In the genomic region with DNA sequence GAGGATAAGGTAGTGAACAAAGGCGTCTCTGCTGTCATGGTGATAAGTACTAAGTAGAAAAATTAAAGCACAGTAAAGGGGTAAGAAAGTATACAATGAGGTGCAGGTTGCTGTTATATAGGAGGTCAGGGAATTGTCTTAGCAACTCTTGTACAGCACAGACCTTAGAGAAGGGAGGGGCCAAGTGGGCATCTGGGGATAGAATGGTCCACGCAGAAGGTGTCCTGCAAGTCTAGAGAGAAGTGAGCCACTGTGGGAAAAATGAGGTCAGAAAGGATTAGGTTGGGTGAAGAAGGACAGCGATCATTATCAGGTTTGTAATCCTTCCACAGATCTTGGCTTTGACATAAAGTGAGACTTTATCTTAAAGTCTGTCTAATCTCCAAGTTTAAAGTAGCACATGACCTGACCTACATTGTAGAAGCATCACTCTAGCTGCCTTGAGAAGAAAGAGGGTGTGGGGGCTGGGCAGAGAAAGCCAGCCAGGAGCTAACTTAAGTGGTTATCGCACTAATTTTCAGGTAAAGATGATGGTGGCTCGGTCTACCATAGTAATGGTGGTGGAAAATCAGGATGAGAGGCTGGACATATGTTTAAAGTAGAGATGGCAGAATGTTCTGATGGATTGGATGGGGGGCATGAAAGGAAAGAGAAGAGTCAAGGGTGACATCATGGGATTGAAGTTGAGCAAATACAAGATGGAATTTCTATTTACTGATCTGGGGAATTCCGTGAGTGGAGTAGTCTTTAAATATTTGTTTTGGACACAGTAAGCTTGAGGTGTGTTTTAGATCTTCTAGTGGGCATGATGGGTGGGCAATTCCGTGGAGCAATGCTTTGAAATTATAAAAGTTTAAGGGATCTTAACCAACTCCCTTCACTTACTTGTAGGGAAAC, we compare ENCODE assay signal across 1 cellular context.
TF ChIP-seq lines count a peak whose summit lies in the region.

No MANE protein-coding gene starts in this region.

TF ChIP-seq in HepG2, 621 proteins besides CTCF, POLR2A, EP300 and RAD21 (continued from another document and continues in another):
- TF ChIP-seq, protein P1, sequence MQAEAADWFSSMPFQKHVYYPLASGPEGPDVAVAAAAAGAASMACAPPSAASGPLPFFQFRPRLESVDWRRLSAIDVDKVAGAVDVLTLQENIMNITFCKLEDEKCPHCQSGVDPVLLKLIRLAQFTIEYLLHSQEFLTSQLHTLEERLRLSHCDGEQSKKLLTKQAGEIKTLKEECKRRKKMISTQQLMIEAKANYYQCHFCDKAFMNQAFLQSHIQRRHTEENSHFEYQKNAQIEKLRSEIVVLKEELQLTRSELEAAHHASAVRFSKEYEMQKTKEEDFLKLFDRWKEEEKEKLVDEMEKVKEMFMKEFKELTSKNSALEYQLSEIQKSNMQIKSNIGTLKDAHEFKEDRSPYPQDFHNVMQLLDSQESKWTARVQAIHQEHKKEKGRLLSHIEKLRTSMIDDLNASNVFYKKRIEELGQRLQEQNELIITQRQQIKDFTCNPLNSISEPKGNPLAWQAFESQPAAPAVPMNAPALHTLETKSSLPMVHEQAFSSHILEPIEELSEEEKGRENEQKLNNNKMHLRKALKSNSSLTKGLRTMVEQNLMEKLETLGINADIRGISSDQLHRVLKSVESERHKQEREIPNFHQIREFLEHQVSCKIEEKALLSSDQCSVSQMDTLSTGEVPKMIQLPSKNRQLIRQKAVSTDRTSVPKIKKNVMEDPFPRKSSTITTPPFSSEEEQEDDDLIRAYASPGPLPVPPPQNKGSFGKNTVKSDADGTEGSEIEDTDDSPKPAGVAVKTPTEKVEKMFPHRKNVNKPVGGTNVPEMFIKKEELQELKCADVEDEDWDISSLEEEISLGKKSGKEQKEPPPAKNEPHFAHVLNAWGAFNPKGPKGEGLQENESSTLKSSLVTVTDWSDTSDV (CRISPR knock-in tag; IDR thresholded peaks at IDR 0.05), result no peak
- no peak for TF ChIP-seq ZNF703 (CRISPR knock-in tag; IDR thresholded peaks at IDR 0.05; ENCODE audit: borderline replicate concordance)
- no peak for TF ChIP-seq TMF1 (CRISPR knock-in tag; IDR thresholded peaks at IDR 0.05; ENCODE audit: low read depth)
- TF ChIP-seq ZNF605 (CRISPR knock-in tag; IDR thresholded peaks at IDR 0.05), result 0 out of 2 replicates have a peak, but pooled peaks have one; percentile 31
- TF ChIP-seq ZNF839 (CRISPR knock-in tag; IDR thresholded peaks at IDR 0.05; ENCODE audit: borderline replicate concordance), result no peak
- no peak for TF ChIP-seq ZFP37 (CRISPR knock-in tag; IDR thresholded peaks at IDR 0.05; ENCODE audit: borderline replicate concordance)
- no peak for TF ChIP-seq ZBTB38 (CRISPR knock-in tag; IDR thresholded peaks at IDR 0.05)
- no peak for TF ChIP-seq ZNF766 (CRISPR knock-in tag; IDR thresholded peaks at IDR 0.05; ENCODE audit: borderline replicate concordance)
- no peak for TF ChIP-seq MXD4 (CRISPR knock-in tag; IDR thresholded peaks at IDR 0.05)
- TF ChIP-seq, protein P2, sequence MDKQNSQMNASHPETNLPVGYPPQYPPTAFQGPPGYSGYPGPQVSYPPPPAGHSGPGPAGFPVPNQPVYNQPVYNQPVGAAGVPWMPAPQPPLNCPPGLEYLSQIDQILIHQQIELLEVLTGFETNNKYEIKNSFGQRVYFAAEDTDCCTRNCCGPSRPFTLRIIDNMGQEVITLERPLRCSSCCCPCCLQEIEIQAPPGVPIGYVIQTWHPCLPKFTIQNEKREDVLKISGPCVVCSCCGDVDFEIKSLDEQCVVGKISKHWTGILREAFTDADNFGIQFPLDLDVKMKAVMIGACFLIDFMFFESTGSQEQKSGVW (CRISPR knock-in tag; IDR thresholded peaks at IDR 0.05; ENCODE audit: borderline replicate concordance), result no peak
- TF ChIP-seq KDM5A (IDR thresholded peaks at IDR 0.05; ENCODE audit: borderline replicate concordance, low read length), result 0 out of 2 replicates have a peak, but pooled peaks have one; percentile 13
- TF ChIP-seq ZMYM2 (CRISPR knock-in tag; IDR thresholded peaks at IDR 0.05), result no peak
- peak; percentile 97 for TF ChIP-seq HMG20A (CRISPR knock-in tag; IDR thresholded peaks at IDR 0.05; ENCODE audit: borderline replicate concordance)
- no peak for TF ChIP-seq KDM2A (CRISPR knock-in tag; IDR thresholded peaks at IDR 0.05; ENCODE audit: borderline replicate concordance, low read depth)
- TF ChIP-seq ARNTL (CRISPR knock-in tag; IDR thresholded peaks at IDR 0.05), result peak; percentile 52; the same call in 1 of the 2 replicates
- peak; percentile 22 for TF ChIP-seq YY1 (IDR thresholded peaks at IDR 0.05; ENCODE audit: insufficient read depth, insufficient replicate concordance, low read depth, low read length)
- peak; percentile 93 for TF ChIP-seq GATAD2A (CRISPR knock-in tag; IDR thresholded peaks at IDR 0.05)
- no peak for TF ChIP-seq ZNF256 (CRISPR knock-in tag; conservative IDR thresholded peaks at IDR 0.05)
- no peak for TF ChIP-seq SRF (IDR thresholded peaks at IDR 0.05; ENCODE audit: low read depth, low read length)
- TF ChIP-seq, protein P3, sequence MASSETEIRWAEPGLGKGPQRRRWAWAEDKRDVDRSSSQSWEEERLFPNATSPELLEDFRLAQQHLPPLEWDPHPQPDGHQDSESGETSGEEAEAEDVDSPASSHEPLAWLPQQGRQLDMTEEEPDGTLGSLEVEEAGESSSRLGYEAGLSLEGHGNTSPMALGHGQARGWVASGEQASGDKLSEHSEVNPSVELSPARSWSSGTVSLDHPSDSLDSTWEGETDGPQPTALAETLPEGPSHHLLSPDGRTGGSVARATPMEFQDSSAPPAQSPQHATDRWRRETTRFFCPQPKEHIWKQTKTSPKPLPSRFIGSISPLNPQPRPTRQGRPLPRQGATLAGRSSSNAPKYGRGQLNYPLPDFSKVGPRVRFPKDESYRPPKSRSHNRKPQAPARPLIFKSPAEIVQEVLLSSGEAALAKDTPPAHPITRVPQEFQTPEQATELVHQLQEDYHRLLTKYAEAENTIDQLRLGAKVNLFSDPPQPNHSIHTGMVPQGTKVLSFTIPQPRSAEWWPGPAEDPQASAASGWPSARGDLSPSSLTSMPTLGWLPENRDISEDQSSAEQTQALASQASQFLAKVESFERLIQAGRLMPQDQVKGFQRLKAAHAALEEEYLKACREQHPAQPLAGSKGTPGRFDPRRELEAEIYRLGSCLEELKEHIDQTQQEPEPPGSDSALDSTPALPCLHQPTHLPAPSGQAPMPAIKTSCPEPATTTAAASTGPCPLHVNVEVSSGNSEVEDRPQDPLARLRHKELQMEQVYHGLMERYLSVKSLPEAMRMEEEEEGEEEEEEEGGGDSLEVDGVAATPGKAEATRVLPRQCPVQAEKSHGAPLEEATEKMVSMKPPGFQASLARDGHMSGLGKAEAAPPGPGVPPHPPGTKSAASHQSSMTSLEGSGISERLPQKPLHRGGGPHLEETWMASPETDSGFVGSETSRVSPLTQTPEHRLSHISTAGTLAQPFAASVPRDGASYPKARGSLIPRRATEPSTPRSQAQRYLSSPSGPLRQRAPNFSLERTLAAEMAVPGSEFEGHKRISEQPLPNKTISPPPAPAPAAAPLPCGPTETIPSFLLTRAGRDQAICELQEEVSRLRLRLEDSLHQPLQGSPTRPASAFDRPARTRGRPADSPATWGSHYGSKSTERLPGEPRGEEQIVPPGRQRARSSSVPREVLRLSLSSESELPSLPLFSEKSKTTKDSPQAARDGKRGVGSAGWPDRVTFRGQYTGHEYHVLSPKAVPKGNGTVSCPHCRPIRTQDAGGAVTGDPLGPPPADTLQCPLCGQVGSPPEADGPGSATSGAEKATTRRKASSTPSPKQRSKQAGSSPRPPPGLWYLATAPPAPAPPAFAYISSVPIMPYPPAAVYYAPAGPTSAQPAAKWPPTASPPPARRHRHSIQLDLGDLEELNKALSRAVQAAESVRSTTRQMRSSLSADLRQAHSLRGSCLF (CRISPR knock-in tag; IDR thresholded peaks at IDR 0.05; ENCODE audit: borderline replicate concordance), result no peak
- TF ChIP-seq, protein P4, sequence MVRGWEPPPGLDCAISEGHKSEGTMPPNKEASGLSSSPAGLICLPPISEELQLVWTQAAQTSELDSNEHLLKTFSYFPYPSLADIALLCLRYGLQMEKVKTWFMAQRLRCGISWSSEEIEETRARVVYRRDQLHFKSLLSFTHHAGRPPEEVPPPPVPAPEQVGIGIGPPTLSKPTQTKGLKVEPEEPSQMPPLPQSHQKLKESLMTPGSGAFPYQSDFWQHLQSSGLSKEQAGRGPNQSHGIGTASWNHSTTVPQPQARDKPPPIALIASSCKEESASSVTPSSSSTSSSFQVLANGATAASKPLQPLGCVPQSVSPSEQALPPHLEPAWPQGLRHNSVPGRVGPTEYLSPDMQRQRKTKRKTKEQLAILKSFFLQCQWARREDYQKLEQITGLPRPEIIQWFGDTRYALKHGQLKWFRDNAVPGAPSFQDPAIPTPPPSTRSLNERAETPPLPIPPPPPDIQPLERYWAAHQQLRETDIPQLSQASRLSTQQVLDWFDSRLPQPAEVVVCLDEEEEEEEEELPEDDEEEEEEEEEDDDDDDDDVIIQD (CRISPR knock-in tag; IDR thresholded peaks at IDR 0.05; ENCODE audit: low read depth), result peak; percentile 97
- TF ChIP-seq ZNF782 (CRISPR knock-in tag; IDR thresholded peaks at IDR 0.05; ENCODE audit: borderline replicate concordance), result no peak
- TF ChIP-seq ZSCAN30 (CRISPR knock-in tag; IDR thresholded peaks at IDR 0.05), result no peak
- TF ChIP-seq ZNF335 (CRISPR knock-in tag; IDR thresholded peaks at IDR 0.05), result no peak
- no peak for TF ChIP-seq MXI1 (IDR thresholded peaks at IDR 0.05; ENCODE audit: borderline replicate concordance, low read depth, low read length)
- TF ChIP-seq, protein P5, sequence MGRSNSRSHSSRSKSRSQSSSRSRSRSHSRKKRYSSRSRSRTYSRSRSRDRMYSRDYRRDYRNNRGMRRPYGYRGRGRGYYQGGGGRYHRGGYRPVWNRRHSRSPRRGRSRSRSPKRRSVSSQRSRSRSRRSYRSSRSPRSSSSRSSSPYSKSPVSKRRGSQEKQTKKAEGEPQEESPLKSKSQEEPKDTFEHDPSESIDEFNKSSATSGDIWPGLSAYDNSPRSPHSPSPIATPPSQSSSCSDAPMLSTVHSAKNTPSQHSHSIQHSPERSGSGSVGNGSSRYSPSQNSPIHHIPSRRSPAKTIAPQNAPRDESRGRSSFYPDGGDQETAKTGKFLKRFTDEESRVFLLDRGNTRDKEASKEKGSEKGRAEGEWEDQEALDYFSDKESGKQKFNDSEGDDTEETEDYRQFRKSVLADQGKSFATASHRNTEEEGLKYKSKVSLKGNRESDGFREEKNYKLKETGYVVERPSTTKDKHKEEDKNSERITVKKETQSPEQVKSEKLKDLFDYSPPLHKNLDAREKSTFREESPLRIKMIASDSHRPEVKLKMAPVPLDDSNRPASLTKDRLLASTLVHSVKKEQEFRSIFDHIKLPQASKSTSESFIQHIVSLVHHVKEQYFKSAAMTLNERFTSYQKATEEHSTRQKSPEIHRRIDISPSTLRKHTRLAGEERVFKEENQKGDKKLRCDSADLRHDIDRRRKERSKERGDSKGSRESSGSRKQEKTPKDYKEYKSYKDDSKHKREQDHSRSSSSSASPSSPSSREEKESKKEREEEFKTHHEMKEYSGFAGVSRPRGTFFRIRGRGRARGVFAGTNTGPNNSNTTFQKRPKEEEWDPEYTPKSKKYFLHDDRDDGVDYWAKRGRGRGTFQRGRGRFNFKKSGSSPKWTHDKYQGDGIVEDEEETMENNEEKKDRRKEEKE (IDR thresholded peaks at IDR 0.05), result no peak
- TF ChIP-seq, protein P6, sequence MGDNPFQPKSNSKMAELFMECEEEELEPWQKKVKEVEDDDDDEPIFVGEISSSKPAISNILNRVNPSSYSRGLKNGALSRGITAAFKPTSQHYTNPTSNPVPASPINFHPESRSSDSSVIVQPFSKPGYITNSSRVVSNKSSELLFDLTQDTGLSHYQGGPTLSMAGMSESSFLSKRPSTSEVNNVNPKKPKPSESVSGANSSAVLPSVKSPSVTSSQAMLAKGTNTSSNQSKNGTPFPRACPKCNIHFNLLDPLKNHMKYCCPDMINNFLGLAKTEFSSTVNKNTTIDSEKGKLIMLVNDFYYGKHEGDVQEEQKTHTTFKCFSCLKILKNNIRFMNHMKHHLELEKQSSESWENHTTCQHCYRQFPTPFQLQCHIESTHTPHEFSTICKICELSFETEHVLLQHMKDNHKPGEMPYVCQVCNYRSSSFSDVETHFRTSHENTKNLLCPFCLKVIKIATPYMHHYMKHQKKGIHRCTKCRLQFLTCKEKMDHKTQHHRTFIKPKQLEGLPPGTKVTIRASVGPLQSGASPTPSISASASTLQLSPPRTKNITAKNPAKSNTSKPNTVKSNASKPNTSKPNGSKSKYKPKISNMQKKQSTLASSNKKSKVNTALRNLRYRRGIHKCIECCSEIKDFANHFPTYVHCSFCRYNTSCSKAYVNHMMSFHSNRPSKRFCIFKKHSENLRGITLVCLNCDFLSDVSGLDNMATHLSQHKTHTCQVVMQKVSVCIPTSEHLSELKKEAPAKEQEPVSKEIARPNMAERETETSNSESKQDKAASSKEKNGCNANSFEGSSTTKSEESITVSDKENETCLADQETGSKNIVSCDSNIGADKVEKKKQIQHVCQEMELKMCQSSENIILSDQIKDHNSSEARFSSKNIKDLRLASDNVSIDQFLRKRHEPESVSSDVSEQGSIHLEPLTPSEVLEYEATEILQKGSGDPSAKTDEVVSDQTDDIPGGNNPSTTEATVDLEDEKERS (CRISPR knock-in tag; IDR thresholded peaks at IDR 0.05), result no peak
- TF ChIP-seq ZNF879 (CRISPR knock-in tag; IDR thresholded peaks at IDR 0.05), result no peak
- no peak for TF ChIP-seq ZNF382 (CRISPR knock-in tag; IDR thresholded peaks at IDR 0.05; ENCODE audit: borderline replicate concordance)
- no peak for TF ChIP-seq ZFP62 (CRISPR knock-in tag; IDR thresholded peaks at IDR 0.05)
- peak; percentile 82 for TF ChIP-seq FOXA1 (IDR thresholded peaks at IDR 0.05)
- TF ChIP-seq FOXA1 (CRISPR knock-in tag; IDR thresholded peaks at IDR 0.05), result peak; percentile 79
